In the genomic region with DNA sequence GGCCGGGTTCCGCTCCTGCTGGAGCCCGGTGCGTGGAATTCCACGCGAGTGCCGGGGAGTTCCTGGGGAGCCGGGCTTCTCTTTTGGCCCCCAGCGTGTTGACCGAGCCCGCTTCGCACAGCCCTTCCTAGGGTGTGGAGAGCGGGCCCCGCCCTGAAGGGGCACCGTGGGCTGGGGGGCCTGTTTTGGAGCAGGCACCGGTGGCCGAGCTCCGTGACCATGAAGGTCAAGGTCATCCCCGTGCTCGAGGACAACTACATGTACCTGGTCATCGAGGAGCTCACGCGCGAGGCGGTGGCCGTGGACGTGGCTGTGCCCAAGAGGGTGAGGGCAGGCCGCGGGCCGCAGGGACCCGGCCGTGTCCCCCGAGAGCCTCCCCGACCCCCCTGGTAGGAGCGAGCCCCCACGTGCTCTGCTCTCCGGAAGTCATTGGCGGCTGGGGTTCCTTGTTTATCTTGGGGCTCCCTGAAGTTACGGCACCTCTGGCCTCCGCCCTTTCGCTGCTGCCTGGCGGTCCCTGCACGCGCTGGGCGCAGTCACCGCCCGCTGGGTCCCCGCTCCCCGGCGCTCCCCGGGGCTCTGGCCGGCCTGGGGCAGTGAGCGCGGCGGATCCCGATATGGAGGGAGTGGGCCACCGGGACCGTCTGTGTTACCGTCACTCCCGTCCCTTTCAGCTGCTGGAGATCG, we compare ENCODE assay signal across 8 cellular contexts. TPM values are rescaled to one million over a fixed set of nuclear protein-coding genes. Genes with fewer than 3 reads are reported as not detected.
DNase-seq lines count a peak whose midpoint lies in the region; ATAC-seq and TF ChIP-seq lines count a peak whose summit lies in the region.

No MANE protein-coding gene starts in this region.

- TF ChIP-seq CTCF in Panc1 (IDR thresholded peaks at IDR 0.05) (no peak), neural progenitor cell (IDR thresholded peaks at IDR 0.05) (no peak)

- no peaks in the 10 kb centered on the region for H3K4me1 Mint-ChIP-seq in neural progenitor cell

- peaks cover 33% of the 10 kb centered on the region for H3F3A ChIP-seq in neural progenitor cell (ENCODE audit: low read depth)

- peak; percentile 43 for DNase-seq in activated CD4-positive, alpha-beta T cell treated with anti-CD3 and anti-CD28 coated beads for 48 hours
- no peak for DNase-seq in activated CD4-positive, alpha-beta T cell treated with anti-CD3 and anti-CD28 coated beads, Interleukin-2, amount 50 U/mL, for 4 hours
- DNase-seq in Panc1 (ENCODE audit: low read depth, low spot score) (no peak), neural progenitor cell (ENCODE audit: low spot score) (peak; percentile 50), left lobe of liver (ENCODE audit: low spot score) (no peak), NCI-H524 treated with DMSO at 0.1 percent for 48 hours (lab: John Stamatoyannopoulos, UW) (no peak)
- DNase-seq in effector memory CD4-positive, alpha-beta T cell = no peak

- peak overlapping the region; percentile 70 for H3K4me3 Mint-ChIP-seq in neural progenitor cell

- H3K9ac ChIP-seq in neural progenitor cell = no peak overlapping the region

- no peaks in the 10 kb centered on the region for H3K79me2 ChIP-seq in neural progenitor cell (ENCODE audit: low read depth)

- intact Hi-C loops in Panc1 (cut with micrococcal nuclease; ENCODE audit: unreplicated experiment) = no loop called here

- no peaks in the 10 kb centered on the region for H3K36me3 ChIP-seq in Panc1 (ENCODE audit: control insufficient read depth, insufficient read depth, low read length)
- H3K36me3 ChIP-seq in effector memory CD4-positive, alpha-beta T cell (ENCODE audit: control insufficient read depth, insufficient read depth, low read length) = no peaks in the 10 kb centered on the region
- H3K36me3 ChIP-seq in neural progenitor cell = no peaks in the 10 kb centered on the region

- H3K36me3 Mint-ChIP-seq in neural progenitor cell = no peaks in the 10 kb centered on the region

- BruUV-seq in Panc1 (replicated peaks; lab: Mats Ljungman, UMichigan) = no TSS peak

- POLR2A ChIA-PET in Panc1 (lab: Charles Lee) = no interaction called here

- no peak overlapping the region for H3K27ac Mint-ChIP-seq in neural progenitor cell

- in situ Hi-C loops in Panc1 (cut with HindIII; ENCODE audit: low pct_unique_long_range_greater_than_20kb, low sequenced_read_pairs) = no loop called here

- ATAC-seq in Panc1 (peak; percentile 3; the same call in 1 of the 2 replicates), left lobe of liver (no peak), GM21528 (IDR thresholded peaks at IDR 0.05; ENCODE audit: low FRiP score, unreplicated experiment) (no peak)

- no peaks in the 10 kb centered on the region for H3K27me3 ChIP-seq in Panc1 (ENCODE audit: control insufficient read depth, insufficient read depth, low read length)
- no peaks in the 10 kb centered on the region for H3K27me3 ChIP-seq in effector memory CD4-positive, alpha-beta T cell (replicated peaks; ENCODE audit: control insufficient read depth, insufficient read depth, low read length, poor library complexity, severe bottlenecking)
- H3K27me3 ChIP-seq in neural progenitor cell = peaks cover 45% of the 10 kb centered on the region

- H3K4me2 ChIP-seq in neural progenitor cell = peak overlapping the region; percentile 92

- no peaks in the 10 kb centered on the region for H3K9me3 Mint-ChIP-seq in neural progenitor cell

- CTCF ChIA-PET in Panc1 (lab: Charles Lee) = interaction anchor here (0.8 kb wide), 1 partner anchor 329 kb away, joined by 3 read pairs; no protein-coding TSS in a partner anchor

- H3K4me1 ChIP-seq in Panc1 (ENCODE audit: control insufficient read depth, insufficient read depth, low read length) = peaks cover 13% of the 10 kb centered on the region
- peaks cover 17% of the 10 kb centered on the region for H3K4me1 ChIP-seq in effector memory CD4-positive, alpha-beta T cell (ENCODE audit: control insufficient read depth, insufficient read depth, low read length, poor library complexity, severe bottlenecking)
- H3K4me1 ChIP-seq in neural progenitor cell = peaks cover 8% of the 10 kb centered on the region

- H4K20me1 ChIP-seq in neural progenitor cell (ENCODE audit: low read depth) = peaks cover 26% of the 10 kb centered on the region

- peak overlapping the region; percentile 88 for H3K27ac ChIP-seq in Panc1 (ENCODE audit: low read length)
- peak overlapping the region; percentile 27 for H3K27ac ChIP-seq in effector memory CD4-positive, alpha-beta T cell (ENCODE audit: insufficient read depth, low read length, poor library complexity, severe bottlenecking)
- no peak overlapping the region for H3K27ac ChIP-seq in neural progenitor cell

- H3K9me3 ChIP-seq in Panc1 (ENCODE audit: control insufficient read depth, insufficient read depth, low read depth, low read length) (no peaks in the 10 kb centered on the region), neural progenitor cell (ENCODE audit: low read depth) (no peaks in the 10 kb centered on the region)
- no peaks in the 10 kb centered on the region for H3K9me3 ChIP-seq in effector memory CD4-positive, alpha-beta T cell (ENCODE audit: control insufficient read depth, low read length)

- peak overlapping the region; percentile 64 to 74 for H3K4me3 ChIP-seq in Panc1 (ENCODE audit: low read depth in 2 of 2, low read length in 2 of 2)
- peak overlapping the region; percentile 75 for H3K4me3 ChIP-seq in effector memory CD4-positive, alpha-beta T cell (ENCODE audit: insufficient read depth, low read depth, low read length, poor library complexity, severe bottlenecking)
- H3K4me3 ChIP-seq in neural progenitor cell = peak overlapping the region; percentile 43

- no peak overlapping the region for H2AFZ ChIP-seq in neural progenitor cell (replicated peaks)

- H3K27me3 Mint-ChIP-seq in neural progenitor cell (ENCODE audit: insufficient read depth, low read depth) = peaks cover 7% of the 10 kb centered on the region

RNA-seq across cellular contexts. Expression of a gene that starts 0.5 kb away (rescaled TPM):
- total RNA-seq in Panc1 (2021; ENCODE audit: unreplicated experiment) = 41.1 TPM
- polyA plus RNA-seq in Panc1 (2012; ENCODE audit: insufficient read length) = 107 TPM
- total RNA-seq in neural progenitor cell (ENCODE audit: low replicate concordance) = 1.0 and 5.4 TPM in 2 replicates
- total RNA-seq in left lobe of liver = 1.2 TPM

RNA-seq across cellular contexts. Expression of a gene that starts 1.2 kb away (rescaled TPM):
- 18.2 TPM for total RNA-seq in Panc1 (2021; ENCODE audit: unreplicated experiment)
- 23.6 TPM for polyA plus RNA-seq in Panc1 (2012; ENCODE audit: insufficient read length)
- 0.67 and 3.7 TPM in 2 replicates for total RNA-seq in neural progenitor cell (ENCODE audit: low replicate concordance)
- 0.38 TPM for total RNA-seq in left lobe of liver

RNA-seq across cellular contexts. Expression of a gene that starts 6.5 kb away (rescaled TPM):
- total RNA-seq in Panc1 (2021; ENCODE audit: unreplicated experiment) (93.6 TPM), neural progenitor cell (ENCODE audit: low replicate concordance) (7.5 and 20.9 TPM in 2 replicates), left lobe of liver (37.1 TPM)
- polyA plus RNA-seq in Panc1 (2012; ENCODE audit: insufficient read length) = 75.7 TPM

RNA-seq across cellular contexts. Expression of a gene that starts 12.5 kb away (rescaled TPM):
- 407 TPM for total RNA-seq in Panc1 (2021; ENCODE audit: unreplicated experiment)
- polyA plus RNA-seq in Panc1 (2012; ENCODE audit: insufficient read length) = 561 TPM
- total RNA-seq in neural progenitor cell (ENCODE audit: low replicate concordance) = 24.3 and 110 TPM in 2 replicates
- 60.0 TPM for total RNA-seq in left lobe of liver

RNA-seq across cellular contexts. Expression of a gene that starts 13.4 kb away (rescaled TPM):
- total RNA-seq in Panc1 (2021; ENCODE audit: unreplicated experiment) (34.0 TPM), neural progenitor cell (ENCODE audit: low replicate concordance) (20.5 and 38.2 TPM in 2 replicates), left lobe of liver (18.3 TPM)
- polyA plus RNA-seq in Panc1 (2012; ENCODE audit: insufficient read length) = 34.4 TPM

Comparison
In these comparisons a context has a peak if more than half of its experiments do, and no peak if none do; other contexts are left out.
1. DNase-seq: peak in activated CD4-positive, alpha-beta T cell treated with anti-CD3 and anti-CD28 coated beads for 48 hours (single experiment) and neural progenitor cell (single experiment); none in activated CD4-positive, alpha-beta T cell treated with anti-CD3 and anti-CD28 coated beads, Interleukin-2, amount 50 U/mL, for 4 hours (0 of 2), Panc1 (single experiment), effector memory CD4-positive, alpha-beta T cell (0 of 3), left lobe of liver (single experiment) and NCI-H524 treated with DMSO at 0.1 percent for 48 hours (single experiment).
2. Peak in every context shown above with its lines, with median percentiles within 50 percentile points of each other: H3K4me3 ChIP-seq.